ENCODE assay signal across 11 cellular contexts in the genomic region with DNA sequence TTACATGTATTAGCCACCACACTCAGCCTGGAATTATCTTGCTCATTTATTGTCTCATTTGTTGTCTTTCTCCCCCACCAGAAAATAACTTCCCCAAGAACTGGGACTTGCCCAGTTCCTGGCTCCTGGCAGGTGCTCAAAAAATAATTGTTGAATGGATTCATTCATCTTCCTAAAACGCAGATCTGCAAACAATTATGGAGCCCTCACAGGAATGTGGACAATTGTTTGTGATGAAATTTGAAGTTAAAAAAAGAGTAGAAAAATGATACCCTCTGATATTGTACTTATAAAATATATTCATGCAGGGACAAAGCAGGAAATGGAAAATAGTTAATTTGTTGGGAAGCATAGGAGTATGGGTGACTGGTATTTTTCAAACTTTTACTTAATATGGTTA.
"Had no signal": no experiment of that assay in that cellular context is flagged by ENCODE, and none has a peak within 500 bp of the region (broad histone marks: within the 10 kb centered on the region; RNA-seq: fewer than 3 reads in every experiment).

No MANE protein-coding gene starts in this region.

- ATAC-seq: activated T-helper 17 cell treated with anti-CD3 and anti-CD28 coated beads, Interleukin-2, amount 50 U/mL, for 72 hours; stimulated activated naive CD8-positive, alpha-beta T cell treated with anti-CD3 and anti-CD28 coated beads, Interleukin-15, Interleukin-2, amounts not matched to agents 100 U/mL and 50 U/mL, for 24 hours had no signal

- DNase-seq: activated CD4-positive, alpha-beta T cell treated with anti-CD3 and anti-CD28 coated beads, Interleukin-2, amount 50 U/mL, for 1 hour; activated CD4-positive, CD25-positive, alpha-beta regulatory T cell; activated naive CD4-positive, alpha-beta T cell treated with anti-CD3 and anti-CD28 coated beads for 36 hours; activated T-cell treated with anti-CD3 and anti-CD28 coated beads for 4 hours; erythroblast; nephron progenitor cell; stimulated activated CD4-positive, alpha-beta T cell treated with anti-CD3 and anti-CD28 coated beads, Interleukin-12 subunit alpha, Interleukin-12 subunit beta, amount 100 ng/mL, for 4 hours; stimulated activated naive CD8-positive, alpha-beta T cell treated with anti-CD3 and anti-CD28 coated beads, Interleukin-15, Interleukin-2, amounts not matched to agents 100 U/mL and 50 U/mL, for 24 hours had no signal

- FAIRE-seq: colon, frontal cortex had no signal
